8 cellular contexts compared by ENCODE assay signal in the genomic region with DNA sequence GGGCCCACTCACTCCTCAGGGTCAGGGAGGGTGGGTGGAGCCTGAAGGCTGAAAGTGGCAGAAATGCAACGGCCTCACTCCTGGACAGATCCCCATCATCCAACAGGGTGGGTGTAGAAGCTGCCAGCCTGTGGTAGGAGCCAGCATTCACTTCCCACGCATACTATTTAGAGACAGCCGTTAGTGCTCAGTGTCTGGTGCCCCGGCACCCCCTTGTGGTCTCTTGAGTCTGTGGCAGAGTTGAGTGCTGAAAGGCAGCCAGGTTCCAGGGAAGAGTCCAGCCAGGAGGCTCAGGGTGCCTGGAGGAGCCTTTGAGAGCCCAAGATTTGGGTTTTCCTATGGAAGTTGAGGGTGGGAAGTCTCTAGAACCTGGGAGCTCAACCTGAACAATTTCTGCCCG. TPM values are rescaled to one million over a fixed set of nuclear protein-coding genes. Genes with fewer than 3 reads are reported as not detected.
DNase-seq lines count a peak whose midpoint lies in the region; ATAC-seq and TF ChIP-seq lines count a peak whose summit lies in the region.

No MANE protein-coding gene starts in this region.

- H3K4me1 ChIP-seq in Panc1 (ENCODE audit: control insufficient read depth, insufficient read depth, low read length) = peaks cover 28% of the 10 kb centered on the region

- TF ChIP-seq CTCF in Panc1 (IDR thresholded peaks at IDR 0.05) (peak; percentile 82), brain microvascular endothelial cell (IDR thresholded peaks at IDR 0.05; ENCODE audit: low read depth, low read length, missing control alignments) (peak; percentile 92)

- no TSS peak for BruUV-seq in Panc1 (replicated peaks; lab: Mats Ljungman, UMichigan)

- CTCF ChIA-PET in Panc1 (lab: Charles Lee) = no interaction called here

- in situ Hi-C loops in Panc1 (cut with HindIII; ENCODE audit: low pct_unique_long_range_greater_than_20kb, low sequenced_read_pairs) = no loop called here
- in situ Hi-C loops in brain microvascular endothelial cell (cut with HindIII; ENCODE audit: low pct_ligation_motif_present, low sequenced_read_pairs) = no loop called here

- H3K27ac ChIP-seq in Panc1 (ENCODE audit: low read length) (peak overlapping the region; percentile 70), brain microvascular endothelial cell (no peak overlapping the region)

- H3K9me3 ChIP-seq in Panc1 (ENCODE audit: control insufficient read depth, insufficient read depth, low read depth, low read length) = no peaks in the 10 kb centered on the region

- DNase-seq in EH (ENCODE audit: low read depth) = peak; percentile 87
- peak; percentile 88 for DNase-seq in HuH-7.5 (ENCODE audit: low spot score)
- DNase-seq in Panc1 (ENCODE audit: low read depth, low spot score) = peak; percentile 47
- DNase-seq in brain microvascular endothelial cell = peak; percentile 76
- peak; percentile 78 for DNase-seq in iris pigment epithelial cell (ENCODE audit: low read depth)
- DNase-seq in stimulated activated CD4-positive, alpha-beta T cell treated with anti-CD3 and anti-CD28 coated beads, Interleukin-2, amount 100 ng/mL, for 48 hours = peak; percentile 25 to 32
- no peak for DNase-seq in effector CD8-positive, alpha-beta T cell (lab: John Stamatoyannopoulos, UW)

- H3K36me3 ChIP-seq in Panc1 (ENCODE audit: control insufficient read depth, insufficient read depth, low read length) (no peaks in the 10 kb centered on the region; the same call in 1 of the 2 replicates), brain microvascular endothelial cell (replicated peaks) (no peaks in the 10 kb centered on the region)

- H3K27me3 ChIP-seq in Panc1 (ENCODE audit: control insufficient read depth, insufficient read depth, low read length) (no peaks in the 10 kb centered on the region), brain microvascular endothelial cell (replicated peaks) (peaks cover 10% of the 10 kb centered on the region)

- intact Hi-C loops in Panc1 (cut with micrococcal nuclease; ENCODE audit: unreplicated experiment) = loop anchor here (1.0 kb wide), 1 partner anchor 68 kb away; no protein-coding TSS in a partner anchor

- POLR2A ChIA-PET in Panc1 (lab: Charles Lee) = no interaction called here

- ATAC-seq in Panc1 (peak; percentile 80), GM18498 (IDR thresholded peaks at IDR 0.05; ENCODE audit: unreplicated experiment) (no peak)

- H3K4me3 ChIP-seq in Panc1 (ENCODE audit: low read depth in 2 of 2, low read length in 2 of 2) (no peak overlapping the region), brain microvascular endothelial cell (ENCODE audit: low read depth, low read length) (no peak overlapping the region)

RNA-seq across cellular contexts. Expression of a gene that starts 2.1 kb away (rescaled TPM):
- not detected for total RNA-seq in Panc1 (2021; ENCODE audit: unreplicated experiment)
- polyA plus RNA-seq in Panc1 (2012; ENCODE audit: insufficient read length) = not detected

RNA-seq across cellular contexts. Expression of a gene that starts 15.8 kb away (rescaled TPM):
- total RNA-seq in Panc1 (2021; ENCODE audit: unreplicated experiment) = 6.0 TPM
- polyA plus RNA-seq in Panc1 (2012; ENCODE audit: insufficient read length) = 10.6 TPM

RNA-seq across cellular contexts. Expression of a gene that starts 34.1 kb away (rescaled TPM):
- 69.6 TPM for total RNA-seq in Panc1 (2021; ENCODE audit: unreplicated experiment)
- 104 TPM for polyA plus RNA-seq in Panc1 (2012; ENCODE audit: insufficient read length)

RNA-seq across cellular contexts. Expression of a gene that starts 46.7 kb away (rescaled TPM):
- total RNA-seq in Panc1 (2021; ENCODE audit: unreplicated experiment) = 170 TPM
- 252 TPM for polyA plus RNA-seq in Panc1 (2012; ENCODE audit: insufficient read length)
